13 cellular contexts compared by ENCODE assay signal in the genomic region with DNA sequence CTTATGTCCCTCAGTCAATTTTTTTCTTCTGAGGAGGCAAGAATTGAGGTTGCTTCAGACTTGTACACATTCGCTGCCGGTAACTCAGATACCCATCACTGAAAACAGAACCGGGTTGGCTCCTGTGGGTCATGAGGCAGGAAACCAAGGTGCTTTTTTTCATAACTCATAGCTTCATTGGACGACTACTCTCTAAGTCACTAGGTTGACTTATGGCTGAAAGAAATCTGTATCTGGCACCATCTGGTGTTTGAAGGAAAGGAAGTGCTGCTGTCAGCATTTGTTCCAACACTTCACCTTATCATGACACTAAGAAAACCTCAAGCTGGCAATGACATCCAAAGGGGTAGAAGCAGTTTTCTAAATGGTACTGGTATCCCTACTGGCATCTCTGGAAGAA.
DNase-seq lines count a peak whose midpoint lies in the region; ATAC-seq, FAIRE-seq and TF ChIP-seq lines count a peak whose summit lies in the region.
"Had no signal": no experiment of that assay in that cellular context is flagged by ENCODE, and none has a peak within 500 bp of the region (broad histone marks: within the 10 kb centered on the region; RNA-seq: fewer than 3 reads in every experiment).

No MANE protein-coding gene starts in this region.

- H3K27me3 ChIP-seq in small intestine (ENCODE audit: control insufficient read depth in 2 of 2, insufficient read depth in 2 of 2, low read length in 2 of 2) (no peaks in the 10 kb centered on the region), WERI-Rb-1 (ENCODE audit: insufficient read depth, low read depth, severe bottlenecking) (no peaks in the 10 kb centered on the region)
- H3K27me3 ChIP-seq: ascending aorta had no signal

- no peaks in the 10 kb centered on the region for H3K9me3 Mint-ChIP-seq in activated T-helper 1 cell treated with anti-CD3 and anti-CD28 coated beads, Interleukin-12 subunit alpha, Interleukin-12 subunit beta, Interleukin-2, Interleukin-4 antibody, amounts not matched to agents 30 ng/mL and 10 ng/mL and 1 ng/mL, durations not matched to agents 14 hours and 24 hours and 36 hours

- no peaks in the 10 kb centered on the region for H3K4me1 ChIP-seq in small intestine (ENCODE audit: control insufficient read depth in 2 of 2, insufficient read depth in 1 of 2, low read depth in 1 of 2, low read length in 1 of 2)
- H3K4me1 ChIP-seq: ascending aorta had no signal

- no peaks in the 10 kb centered on the region for H3K27me3 Mint-ChIP-seq in activated T-helper 1 cell treated with anti-CD3 and anti-CD28 coated beads, Interleukin-12 subunit alpha, Interleukin-12 subunit beta, Interleukin-2, Interleukin-4 antibody, amounts not matched to agents 30 ng/mL and 10 ng/mL and 1 ng/mL, durations not matched to agents 14 hours and 24 hours and 36 hours (ENCODE audit: insufficient read depth)

- H3K27ac ChIP-seq in small intestine (ENCODE audit: low read depth in 1 of 2, low read length in 1 of 2) = no peak overlapping the region
- no peak overlapping the region for H3K27ac ChIP-seq in WERI-Rb-1
- H3K27ac ChIP-seq: 22Rv1, ascending aorta, SK-N-MC had no signal

- FAIRE-seq in small intestine (lab: Jason Lieb, UNC) = no peak
- FAIRE-seq: GM18507 had no signal

- no peak overlapping the region for H3K4me3 ChIP-seq in small intestine (ENCODE audit: low read depth in 1 of 2, low read length in 2 of 2)
- H3K4me3 ChIP-seq in WERI-Rb-1 (ENCODE audit: low read depth, low read length) = no peak overlapping the region
- H3K4me3 ChIP-seq: ascending aorta, SK-N-MC had no signal

- H3K9me3 ChIP-seq in small intestine (ENCODE audit: control insufficient read depth, low read depth) = no peaks in the 10 kb centered on the region
- no peaks in the 10 kb centered on the region for H3K9me3 ChIP-seq in WERI-Rb-1 (ENCODE audit: severe bottlenecking)
- H3K9me3 ChIP-seq: ascending aorta had no signal

- peak overlapping the region; percentile 45 for H3K4me3 Mint-ChIP-seq in activated T-helper 1 cell treated with anti-CD3 and anti-CD28 coated beads, Interleukin-12 subunit alpha, Interleukin-12 subunit beta, Interleukin-2, Interleukin-4 antibody, amounts not matched to agents 30 ng/mL and 10 ng/mL and 1 ng/mL, durations not matched to agents 14 hours and 24 hours and 36 hours

- H3K4me1 Mint-ChIP-seq in activated T-helper 1 cell treated with anti-CD3 and anti-CD28 coated beads, Interleukin-12 subunit alpha, Interleukin-12 subunit beta, Interleukin-2, Interleukin-4 antibody, amounts not matched to agents 30 ng/mL and 10 ng/mL and 1 ng/mL, durations not matched to agents 14 hours and 24 hours and 36 hours (ENCODE audit: low read depth) = peaks cover 43% of the 10 kb centered on the region

- ATAC-seq in HG03108 (IDR thresholded peaks at IDR 0.05; ENCODE audit: unreplicated experiment) = no peak

- H3K36me3 Mint-ChIP-seq in activated T-helper 1 cell treated with anti-CD3 and anti-CD28 coated beads, Interleukin-12 subunit alpha, Interleukin-12 subunit beta, Interleukin-2, Interleukin-4 antibody, amounts not matched to agents 30 ng/mL and 10 ng/mL and 1 ng/mL, durations not matched to agents 14 hours and 24 hours and 36 hours (ENCODE audit: low read depth) = peaks cover 2% of the 10 kb centered on the region

- intact Hi-C loops in activated T-helper 1 cell treated with anti-CD3 and anti-CD28 coated beads, Interleukin-12 subunit alpha, Interleukin-12 subunit beta, Interleukin-2, Interleukin-4 antibody, amounts not matched to agents 30 ng/mL and 10 ng/mL and 1 ng/mL, durations not matched to agents 14 hours and 24 hours and 36 hours (cut with micrococcal nuclease) = loop anchor here (1.0 to 5.0 kb wide), 8 partner anchors 21 to 1004 kb away; a partner anchor contains a TSS

- H3K36me3 ChIP-seq in small intestine (ENCODE audit: control insufficient read depth in 2 of 2, insufficient read depth in 2 of 2, low read length in 2 of 2) (no peaks in the 10 kb centered on the region), WERI-Rb-1 (no peaks in the 10 kb centered on the region)
- H3K36me3 ChIP-seq: ascending aorta had no signal

- DNase-seq in DMS 273 (lab: John Stamatoyannopoulos, UW; ENCODE audit: unreplicated experiment) = peak; percentile 23
- DNase-seq in DMS 273 treated with DMSO at 0.1 percent for 48 hours (lab: John Stamatoyannopoulos, UW) = no peak
- peak; percentile 82 for DNase-seq in RPMI8226
- peak; percentile 59 for DNase-seq in activated T-helper 1 cell treated with anti-CD3 and anti-CD28 coated beads, Interleukin-12 subunit alpha, Interleukin-12 subunit beta, Interleukin-2, Interleukin-4 antibody, amounts not matched to agents 30 ng/mL and 10 ng/mL and 1 ng/mL, durations not matched to agents 14 hours and 24 hours and 36 hours (ENCODE audit: low spot score)
- DNase-seq in small intestine = peak; percentile 51
- DNase-seq in SIG-M5 treated with dmso at 0.1 percent for 504 hours (lab: John Stamatoyannopoulos, UW; ENCODE audit: unreplicated experiment) = no peak
- no peak for DNase-seq in WERI-Rb-1
- DNase-seq: DMS79 had no signal

- 65 to 85% (median 78%) methylated on average over 4 of the region's 4 CpGs for WGBS in small intestine, 3 donors

- no peak for TF ChIP-seq CTCF in WERI-Rb-1 (IDR thresholded peaks at IDR 0.05; ENCODE audit: low read depth, low read length)

- H3K27ac Mint-ChIP-seq in activated T-helper 1 cell treated with anti-CD3 and anti-CD28 coated beads, Interleukin-12 subunit alpha, Interleukin-12 subunit beta, Interleukin-2, Interleukin-4 antibody, amounts not matched to agents 30 ng/mL and 10 ng/mL and 1 ng/mL, durations not matched to agents 14 hours and 24 hours and 36 hours = peak overlapping the region; percentile 85

Comparison
In these comparisons a context has a peak if more than half of its experiments do, and no peak if none do; other contexts are left out.
1. DNase-seq: peak in DMS 273 (single experiment), RPMI8226 (single experiment), activated T-helper 1 cell treated with anti-CD3 and anti-CD28 coated beads, Interleukin-12 subunit alpha, Interleukin-12 subunit beta, Interleukin-2, Interleukin-4 antibody, amounts not matched to agents 30 ng/mL and 10 ng/mL and 1 ng/mL, durations not matched to agents 14 hours and 24 hours and 36 hours (single experiment) and small intestine (single experiment); none in DMS 273 treated with DMSO at 0.1 percent for 48 hours (single experiment), SIG-M5 treated with dmso at 0.1 percent for 504 hours (single experiment) and WERI-Rb-1 (single experiment).